ENCODE assay signal across 1 cellular context in the genomic region with DNA sequence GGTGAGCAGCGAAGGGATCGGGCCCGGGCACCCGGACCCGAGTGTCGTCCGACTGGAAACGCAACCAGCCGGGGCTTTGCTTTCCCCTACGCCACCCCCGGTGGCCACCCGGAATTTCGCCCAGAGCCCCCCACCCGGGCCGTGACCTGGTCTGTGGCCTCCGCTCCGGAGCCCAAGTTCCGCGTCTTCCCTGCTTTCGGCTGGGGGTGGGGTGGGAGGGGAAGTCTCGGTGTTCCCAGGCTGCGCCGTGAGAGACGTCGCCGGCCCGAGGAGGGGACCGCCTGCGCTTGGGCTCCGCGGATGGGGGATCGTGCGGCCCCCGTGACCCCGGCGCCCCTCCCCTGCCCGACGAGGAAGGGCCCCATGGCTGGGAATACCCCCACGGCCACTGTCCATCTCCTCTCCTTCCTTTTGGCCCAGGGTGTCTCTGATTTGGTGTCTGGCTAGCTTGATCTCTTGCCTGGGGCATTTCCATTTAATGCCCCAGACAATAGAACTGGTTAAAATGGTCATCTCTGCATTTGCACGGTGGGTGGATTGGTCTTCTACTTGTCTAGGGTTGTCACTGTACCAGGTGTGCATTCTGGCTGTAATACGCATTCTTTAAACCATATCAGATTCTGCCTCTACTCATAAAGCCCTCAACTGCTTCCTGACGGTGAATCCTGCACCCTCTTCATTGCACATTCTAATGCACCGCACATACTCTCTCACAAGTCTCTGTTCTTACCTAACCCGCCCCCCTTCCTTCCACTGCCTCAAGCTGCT.
TF ChIP-seq lines count a peak whose summit lies in the region.

No MANE protein-coding gene starts in this region.

TF ChIP-seq in HepG2, 621 proteins besides CTCF, POLR2A, EP300 and RAD21 (continues in another document):
- TF ChIP-seq, protein P1, sequence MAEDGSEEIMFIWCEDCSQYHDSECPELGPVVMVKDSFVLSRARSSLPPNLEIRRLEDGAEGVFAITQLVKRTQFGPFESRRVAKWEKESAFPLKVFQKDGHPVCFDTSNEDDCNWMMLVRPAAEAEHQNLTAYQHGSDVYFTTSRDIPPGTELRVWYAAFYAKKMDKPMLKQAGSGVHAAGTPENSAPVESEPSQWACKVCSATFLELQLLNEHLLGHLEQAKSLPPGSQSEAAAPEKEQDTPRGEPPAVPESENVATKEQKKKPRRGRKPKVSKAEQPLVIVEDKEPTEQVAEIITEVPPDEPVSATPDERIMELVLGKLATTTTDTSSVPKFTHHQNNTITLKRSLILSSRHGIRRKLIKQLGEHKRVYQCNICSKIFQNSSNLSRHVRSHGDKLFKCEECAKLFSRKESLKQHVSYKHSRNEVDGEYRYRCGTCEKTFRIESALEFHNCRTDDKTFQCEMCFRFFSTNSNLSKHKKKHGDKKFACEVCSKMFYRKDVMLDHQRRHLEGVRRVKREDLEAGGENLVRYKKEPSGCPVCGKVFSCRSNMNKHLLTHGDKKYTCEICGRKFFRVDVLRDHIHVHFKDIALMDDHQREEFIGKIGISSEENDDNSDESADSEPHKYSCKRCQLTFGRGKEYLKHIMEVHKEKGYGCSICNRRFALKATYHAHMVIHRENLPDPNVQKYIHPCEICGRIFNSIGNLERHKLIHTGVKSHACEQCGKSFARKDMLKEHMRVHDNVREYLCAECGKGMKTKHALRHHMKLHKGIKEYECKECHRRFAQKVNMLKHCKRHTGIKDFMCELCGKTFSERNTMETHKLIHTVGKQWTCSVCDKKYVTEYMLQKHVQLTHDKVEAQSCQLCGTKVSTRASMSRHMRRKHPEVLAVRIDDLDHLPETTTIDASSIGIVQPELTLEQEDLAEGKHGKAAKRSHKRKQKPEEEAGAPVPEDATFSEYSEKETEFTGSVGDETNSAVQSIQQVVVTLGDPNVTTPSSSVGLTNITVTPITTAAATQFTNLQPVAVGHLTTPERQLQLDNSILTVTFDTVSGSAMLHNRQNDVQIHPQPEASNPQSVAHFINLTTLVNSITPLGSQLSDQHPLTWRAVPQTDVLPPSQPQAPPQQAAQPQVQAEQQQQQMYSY (CRISPR knock-in tag; IDR thresholded peaks at IDR 0.05), result peak; percentile 77; the same call in 1 of the 2 replicates
- no peak for TF ChIP-seq GATAD1 (CRISPR knock-in tag; IDR thresholded peaks at IDR 0.05)
- no peak for TF ChIP-seq NFKB2 (CRISPR knock-in tag; IDR thresholded peaks at IDR 0.05; ENCODE audit: borderline replicate concordance)
- no peak for TF ChIP-seq MED1 (CRISPR knock-in tag; IDR thresholded peaks at IDR 0.05)
- 0 out of 2 replicates have a peak, but pooled peaks have one; percentile 47 for TF ChIP-seq ZNF703 (CRISPR knock-in tag; IDR thresholded peaks at IDR 0.05; ENCODE audit: borderline replicate concordance)
- TF ChIP-seq ZNF546 (CRISPR knock-in tag; conservative IDR thresholded peaks at IDR 0.05), result no peak
- TF ChIP-seq ZBTB3 (CRISPR knock-in tag; IDR thresholded peaks at IDR 0.05; ENCODE audit: borderline replicate concordance, low read depth), result no peak
- no peak for TF ChIP-seq HNF4G (IDR thresholded peaks at IDR 0.05; ENCODE audit: borderline replicate concordance, low read depth, low read length)
- TF ChIP-seq HNF4G (CRISPR knock-in tag; IDR thresholded peaks at IDR 0.05; ENCODE audit: borderline replicate concordance, low read depth), result no peak
- TF ChIP-seq, protein P2, sequence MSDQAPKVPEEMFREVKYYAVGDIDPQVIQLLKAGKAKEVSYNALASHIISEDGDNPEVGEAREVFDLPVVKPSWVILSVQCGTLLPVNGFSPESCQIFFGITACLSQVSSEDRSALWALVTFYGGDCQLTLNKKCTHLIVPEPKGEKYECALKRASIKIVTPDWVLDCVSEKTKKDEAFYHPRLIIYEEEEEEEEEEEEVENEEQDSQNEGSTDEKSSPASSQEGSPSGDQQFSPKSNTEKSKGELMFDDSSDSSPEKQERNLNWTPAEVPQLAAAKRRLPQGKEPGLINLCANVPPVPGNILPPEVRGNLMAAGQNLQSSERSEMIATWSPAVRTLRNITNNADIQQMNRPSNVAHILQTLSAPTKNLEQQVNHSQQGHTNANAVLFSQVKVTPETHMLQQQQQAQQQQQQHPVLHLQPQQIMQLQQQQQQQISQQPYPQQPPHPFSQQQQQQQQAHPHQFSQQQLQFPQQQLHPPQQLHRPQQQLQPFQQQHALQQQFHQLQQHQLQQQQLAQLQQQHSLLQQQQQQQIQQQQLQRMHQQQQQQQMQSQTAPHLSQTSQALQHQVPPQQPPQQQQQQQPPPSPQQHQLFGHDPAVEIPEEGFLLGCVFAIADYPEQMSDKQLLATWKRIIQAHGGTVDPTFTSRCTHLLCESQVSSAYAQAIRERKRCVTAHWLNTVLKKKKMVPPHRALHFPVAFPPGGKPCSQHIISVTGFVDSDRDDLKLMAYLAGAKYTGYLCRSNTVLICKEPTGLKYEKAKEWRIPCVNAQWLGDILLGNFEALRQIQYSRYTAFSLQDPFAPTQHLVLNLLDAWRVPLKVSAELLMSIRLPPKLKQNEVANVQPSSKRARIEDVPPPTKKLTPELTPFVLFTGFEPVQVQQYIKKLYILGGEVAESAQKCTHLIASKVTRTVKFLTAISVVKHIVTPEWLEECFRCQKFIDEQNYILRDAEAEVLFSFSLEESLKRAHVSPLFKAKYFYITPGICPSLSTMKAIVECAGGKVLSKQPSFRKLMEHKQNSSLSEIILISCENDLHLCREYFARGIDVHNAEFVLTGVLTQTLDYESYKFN (CRISPR knock-in tag; conservative IDR thresholded peaks at IDR 0.05), result no peak
- peak; percentile 37; the same call in 1 of the 2 replicates for TF ChIP-seq ZNF292 (CRISPR knock-in tag; IDR thresholded peaks at IDR 0.05; ENCODE audit: borderline replicate concordance, low read depth)
- no peak for TF ChIP-seq SNRNP70 (IDR thresholded peaks at IDR 0.05; ENCODE audit: low read depth, low read length)
- no peak for TF ChIP-seq ATAD3A (CRISPR knock-in tag; IDR thresholded peaks at IDR 0.05)
- TF ChIP-seq, protein P3, sequence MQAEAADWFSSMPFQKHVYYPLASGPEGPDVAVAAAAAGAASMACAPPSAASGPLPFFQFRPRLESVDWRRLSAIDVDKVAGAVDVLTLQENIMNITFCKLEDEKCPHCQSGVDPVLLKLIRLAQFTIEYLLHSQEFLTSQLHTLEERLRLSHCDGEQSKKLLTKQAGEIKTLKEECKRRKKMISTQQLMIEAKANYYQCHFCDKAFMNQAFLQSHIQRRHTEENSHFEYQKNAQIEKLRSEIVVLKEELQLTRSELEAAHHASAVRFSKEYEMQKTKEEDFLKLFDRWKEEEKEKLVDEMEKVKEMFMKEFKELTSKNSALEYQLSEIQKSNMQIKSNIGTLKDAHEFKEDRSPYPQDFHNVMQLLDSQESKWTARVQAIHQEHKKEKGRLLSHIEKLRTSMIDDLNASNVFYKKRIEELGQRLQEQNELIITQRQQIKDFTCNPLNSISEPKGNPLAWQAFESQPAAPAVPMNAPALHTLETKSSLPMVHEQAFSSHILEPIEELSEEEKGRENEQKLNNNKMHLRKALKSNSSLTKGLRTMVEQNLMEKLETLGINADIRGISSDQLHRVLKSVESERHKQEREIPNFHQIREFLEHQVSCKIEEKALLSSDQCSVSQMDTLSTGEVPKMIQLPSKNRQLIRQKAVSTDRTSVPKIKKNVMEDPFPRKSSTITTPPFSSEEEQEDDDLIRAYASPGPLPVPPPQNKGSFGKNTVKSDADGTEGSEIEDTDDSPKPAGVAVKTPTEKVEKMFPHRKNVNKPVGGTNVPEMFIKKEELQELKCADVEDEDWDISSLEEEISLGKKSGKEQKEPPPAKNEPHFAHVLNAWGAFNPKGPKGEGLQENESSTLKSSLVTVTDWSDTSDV (CRISPR knock-in tag; IDR thresholded peaks at IDR 0.05), result 0 out of 2 replicates have a peak, but pooled peaks have one; percentile 32
- peak; percentile 36; the same call in 1 of the 2 replicates for TF ChIP-seq RBFOX2 (IDR thresholded peaks at IDR 0.05; ENCODE audit: low read depth, low read length)
- TF ChIP-seq, protein P4, sequence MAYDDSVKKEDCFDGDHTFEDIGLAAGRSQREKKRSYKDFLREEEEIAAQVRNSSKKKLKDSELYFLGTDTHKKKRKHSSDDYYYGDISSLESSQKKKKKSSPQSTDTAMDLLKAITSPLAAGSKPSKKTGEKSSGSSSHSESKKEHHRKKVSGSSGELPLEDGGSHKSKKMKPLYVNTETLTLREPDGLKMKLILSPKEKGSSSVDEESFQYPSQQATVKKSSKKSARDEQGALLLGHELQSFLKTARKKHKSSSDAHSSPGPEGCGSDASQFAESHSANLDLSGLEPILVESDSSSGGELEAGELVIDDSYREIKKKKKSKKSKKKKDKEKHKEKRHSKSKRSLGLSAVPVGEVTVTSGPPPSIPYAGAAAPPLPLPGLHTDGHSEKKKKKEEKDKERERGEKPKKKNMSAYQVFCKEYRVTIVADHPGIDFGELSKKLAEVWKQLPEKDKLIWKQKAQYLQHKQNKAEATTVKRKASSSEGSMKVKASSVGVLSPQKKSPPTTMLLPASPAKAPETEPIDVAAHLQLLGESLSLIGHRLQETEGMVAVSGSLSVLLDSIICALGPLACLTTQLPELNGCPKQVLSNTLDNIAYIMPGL (CRISPR knock-in tag; IDR thresholded peaks at IDR 0.05; ENCODE audit: borderline replicate concordance in 1 of 2, low read depth in 1 of 2), result peak in 1 of 2 experiments; percentile 36; a peak in 1 of 4 replicates
- TF ChIP-seq, protein P5, sequence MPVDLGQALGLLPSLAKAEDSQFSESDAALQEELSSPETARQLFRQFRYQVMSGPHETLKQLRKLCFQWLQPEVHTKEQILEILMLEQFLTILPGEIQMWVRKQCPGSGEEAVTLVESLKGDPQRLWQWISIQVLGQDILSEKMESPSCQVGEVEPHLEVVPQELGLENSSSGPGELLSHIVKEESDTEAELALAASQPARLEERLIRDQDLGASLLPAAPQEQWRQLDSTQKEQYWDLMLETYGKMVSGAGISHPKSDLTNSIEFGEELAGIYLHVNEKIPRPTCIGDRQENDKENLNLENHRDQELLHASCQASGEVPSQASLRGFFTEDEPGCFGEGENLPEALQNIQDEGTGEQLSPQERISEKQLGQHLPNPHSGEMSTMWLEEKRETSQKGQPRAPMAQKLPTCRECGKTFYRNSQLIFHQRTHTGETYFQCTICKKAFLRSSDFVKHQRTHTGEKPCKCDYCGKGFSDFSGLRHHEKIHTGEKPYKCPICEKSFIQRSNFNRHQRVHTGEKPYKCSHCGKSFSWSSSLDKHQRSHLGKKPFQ (CRISPR knock-in tag; IDR thresholded peaks at IDR 0.05; ENCODE audit: insufficient replicate concordance), result peak; percentile 39
- no peak for TF ChIP-seq NAIF1 (CRISPR knock-in tag; IDR thresholded peaks at IDR 0.05; ENCODE audit: borderline replicate concordance)
- TF ChIP-seq, protein P6, sequence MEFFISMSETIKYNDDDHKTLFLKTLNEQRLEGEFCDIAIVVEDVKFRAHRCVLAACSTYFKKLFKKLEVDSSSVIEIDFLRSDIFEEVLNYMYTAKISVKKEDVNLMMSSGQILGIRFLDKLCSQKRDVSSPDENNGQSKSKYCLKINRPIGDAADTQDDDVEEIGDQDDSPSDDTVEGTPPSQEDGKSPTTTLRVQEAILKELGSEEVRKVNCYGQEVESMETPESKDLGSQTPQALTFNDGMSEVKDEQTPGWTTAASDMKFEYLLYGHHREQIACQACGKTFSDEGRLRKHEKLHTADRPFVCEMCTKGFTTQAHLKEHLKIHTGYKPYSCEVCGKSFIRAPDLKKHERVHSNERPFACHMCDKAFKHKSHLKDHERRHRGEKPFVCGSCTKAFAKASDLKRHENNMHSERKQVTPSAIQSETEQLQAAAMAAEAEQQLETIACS (CRISPR knock-in tag; IDR thresholded peaks at IDR 0.05), result no peak
- no peak for TF ChIP-seq ONECUT2 (CRISPR knock-in tag; IDR thresholded peaks at IDR 0.05)
- TF ChIP-seq ZNF589 (CRISPR knock-in tag; conservative IDR thresholded peaks at IDR 0.05), result no peak
- TF ChIP-seq, protein P7, sequence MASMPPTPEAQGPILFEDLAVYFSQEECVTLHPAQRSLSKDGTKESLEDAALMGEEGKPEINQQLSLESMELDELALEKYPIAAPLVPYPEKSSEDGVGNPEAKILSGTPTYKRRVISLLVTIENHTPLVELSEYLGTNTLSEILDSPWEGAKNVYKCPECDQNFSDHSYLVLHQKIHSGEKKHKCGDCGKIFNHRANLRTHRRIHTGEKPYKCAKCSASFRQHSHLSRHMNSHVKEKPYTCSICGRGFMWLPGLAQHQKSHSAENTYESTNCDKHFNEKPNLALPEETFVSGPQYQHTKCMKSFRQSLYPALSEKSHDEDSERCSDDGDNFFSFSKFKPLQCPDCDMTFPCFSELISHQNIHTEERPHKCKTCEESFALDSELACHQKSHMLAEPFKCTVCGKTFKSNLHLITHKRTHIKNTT (CRISPR knock-in tag; IDR thresholded peaks at IDR 0.05), result no peak
- TF ChIP-seq, protein P8, sequence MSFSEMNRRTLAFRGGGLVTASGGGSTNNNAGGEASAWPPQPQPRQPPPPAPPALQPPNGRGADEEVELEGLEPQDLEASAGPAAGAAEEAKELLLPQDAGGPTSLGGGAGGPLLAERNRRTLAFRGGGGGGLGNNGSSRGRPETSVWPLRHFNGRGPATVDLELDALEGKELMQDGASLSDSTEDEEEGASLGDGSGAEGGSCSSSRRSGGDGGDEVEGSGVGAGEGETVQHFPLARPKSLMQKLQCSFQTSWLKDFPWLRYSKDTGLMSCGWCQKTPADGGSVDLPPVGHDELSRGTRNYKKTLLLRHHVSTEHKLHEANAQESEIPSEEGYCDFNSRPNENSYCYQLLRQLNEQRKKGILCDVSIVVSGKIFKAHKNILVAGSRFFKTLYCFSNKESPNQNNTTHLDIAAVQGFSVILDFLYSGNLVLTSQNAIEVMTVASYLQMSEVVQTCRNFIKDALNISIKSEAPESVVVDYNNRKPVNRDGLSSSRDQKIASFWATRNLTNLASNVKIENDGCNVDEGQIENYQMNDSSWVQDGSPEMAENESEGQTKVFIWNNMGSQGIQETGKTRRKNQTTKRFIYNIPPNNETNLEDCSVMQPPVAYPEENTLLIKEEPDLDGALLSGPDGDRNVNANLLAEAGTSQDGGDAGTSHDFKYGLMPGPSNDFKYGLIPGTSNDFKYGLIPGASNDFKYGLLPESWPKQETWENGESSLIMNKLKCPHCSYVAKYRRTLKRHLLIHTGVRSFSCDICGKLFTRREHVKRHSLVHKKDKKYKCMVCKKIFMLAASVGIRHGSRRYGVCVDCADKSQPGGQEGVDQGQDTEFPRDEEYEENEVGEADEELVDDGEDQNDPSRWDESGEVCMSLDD (CRISPR knock-in tag; IDR thresholded peaks at IDR 0.05; ENCODE audit: borderline replicate concordance), result 0 out of 2 replicates have a peak, but pooled peaks have one; percentile 22
- TF ChIP-seq, protein P9, sequence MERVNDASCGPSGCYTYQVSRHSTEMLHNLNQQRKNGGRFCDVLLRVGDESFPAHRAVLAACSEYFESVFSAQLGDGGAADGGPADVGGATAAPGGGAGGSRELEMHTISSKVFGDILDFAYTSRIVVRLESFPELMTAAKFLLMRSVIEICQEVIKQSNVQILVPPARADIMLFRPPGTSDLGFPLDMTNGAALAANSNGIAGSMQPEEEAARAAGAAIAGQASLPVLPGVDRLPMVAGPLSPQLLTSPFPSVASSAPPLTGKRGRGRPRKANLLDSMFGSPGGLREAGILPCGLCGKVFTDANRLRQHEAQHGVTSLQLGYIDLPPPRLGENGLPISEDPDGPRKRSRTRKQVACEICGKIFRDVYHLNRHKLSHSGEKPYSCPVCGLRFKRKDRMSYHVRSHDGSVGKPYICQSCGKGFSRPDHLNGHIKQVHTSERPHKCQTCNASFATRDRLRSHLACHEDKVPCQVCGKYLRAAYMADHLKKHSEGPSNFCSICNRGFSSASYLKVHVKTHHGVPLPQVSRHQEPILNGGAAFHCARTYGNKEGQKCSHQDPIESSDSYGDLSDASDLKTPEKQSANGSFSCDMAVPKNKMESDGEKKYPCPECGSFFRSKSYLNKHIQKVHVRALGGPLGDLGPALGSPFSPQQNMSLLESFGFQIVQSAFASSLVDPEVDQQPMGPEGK (CRISPR knock-in tag; IDR thresholded peaks at IDR 0.05), result peak; percentile 15; the same call in 1 of the 2 replicates
- no peak for TF ChIP-seq ZNF556 (CRISPR knock-in tag; IDR thresholded peaks at IDR 0.05; ENCODE audit: borderline replicate concordance)
